Comparison of ENCODE assay signal across 6 cellular contexts in the genomic region with DNA sequence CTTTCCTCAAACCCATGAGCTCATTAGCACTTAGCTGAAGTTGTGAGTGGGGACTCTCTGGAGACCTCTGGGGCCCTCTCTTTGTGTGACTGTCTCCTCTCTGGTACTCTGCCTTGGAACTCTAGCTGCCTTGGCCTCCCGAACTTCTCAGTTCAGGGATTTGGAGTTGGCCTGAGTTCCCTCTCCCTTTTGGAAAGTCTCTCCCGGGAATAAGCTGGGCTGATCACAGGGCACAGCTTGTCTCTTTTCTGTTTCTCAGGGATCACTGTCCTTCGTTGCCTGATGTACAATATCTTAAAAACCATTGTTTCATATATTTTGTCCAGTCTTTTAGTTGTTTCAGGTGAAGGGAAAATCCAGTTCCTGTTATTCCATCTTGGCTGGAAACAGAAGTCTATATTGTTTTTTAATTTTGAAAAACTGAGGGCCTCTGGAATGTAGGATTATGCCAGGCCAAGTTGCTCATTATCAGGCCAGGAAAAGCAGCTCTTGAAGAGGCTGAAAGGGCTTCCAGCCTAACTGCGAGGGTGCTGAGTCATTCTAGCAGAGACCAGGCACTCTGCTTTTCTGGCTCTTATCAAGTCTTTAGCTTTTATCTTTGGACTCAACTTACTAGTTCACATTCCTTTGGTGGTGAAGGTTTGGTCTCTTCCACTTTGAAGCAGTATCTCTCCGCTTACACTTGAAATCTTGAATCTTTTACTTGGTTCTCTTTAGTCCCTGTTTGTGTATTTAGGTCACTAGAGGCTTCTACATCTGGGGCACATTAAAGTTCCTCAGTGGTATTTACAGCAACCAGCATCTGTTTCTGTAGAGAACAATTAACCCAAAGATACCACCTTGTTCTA. TPM values are rescaled to one million over a fixed set of nuclear protein-coding genes. Genes with fewer than 3 reads are reported as not detected.
DNase-seq lines count a peak whose midpoint lies in the region; ATAC-seq and TF ChIP-seq lines count a peak whose summit lies in the region.

No MANE protein-coding gene starts in this region.

- H3K9me3 ChIP-seq in SK-N-SH, result no peaks in the 10 kb centered on the region

- CTCF ChIA-PET in SK-N-SH (lab: Yijun Ruan, JAX), result interaction anchor here (0.6 to 2.6 kb wide), 11 partner anchors 9 to 227 kb away, joined by 3 to 28 read pairs (median 4); no protein-coding TSS in a partner anchor

- POLR2A ChIA-PET in SK-N-SH (lab: Yijun Ruan, JAX), result no interaction called here

- no peak for TF ChIP-seq CTCF in SK-N-SH (IDR thresholded peaks at IDR 0.05)

- H3K27me3 ChIP-seq in SK-N-SH (ENCODE audit: insufficient read depth), result no peaks in the 10 kb centered on the region

- DNase-seq in GM04504 (ENCODE audit: low read depth) (peak; percentile 56), SK-N-SH (no peak), left lobe of liver (ENCODE audit: low spot score) (no peak), germinal center (ENCODE audit: low spot score) (no peak)
- no peak for DNase-seq in effector CD8-positive, alpha-beta T cell (lab: John Stamatoyannopoulos, UW)

- H3K27ac ChIP-seq in SK-N-SH (ENCODE audit: low read depth in 2 of 2, low read length in 1 of 2), result peak overlapping the region; percentile 91 to 92

- no peak for TF ChIP-seq RAD21 in SK-N-SH (IDR thresholded peaks at IDR 0.05; ENCODE audit: low read length)

- H3K36me3 ChIP-seq in SK-N-SH (replicated peaks in 1 of 2; ENCODE audit: control insufficient read depth in 1 of 2, insufficient read depth in 2 of 2, low read length in 1 of 2), result no peaks in the 10 kb centered on the region

- peak overlapping the region; percentile 39; the same call in 1 of the 2 replicates for H3K9ac ChIP-seq in SK-N-SH

- WGBS in SK-N-SH (ENCODE audit: low lambda C conversion rate), result 59% methylated on average over 5 of the region's 5 CpGs

- H3K4me2 ChIP-seq in SK-N-SH, result peak overlapping the region; percentile 22

- no peaks in the 10 kb centered on the region for H3K9me2 ChIP-seq in SK-N-SH

- no peaks in the 10 kb centered on the region for H3K79me2 ChIP-seq in SK-N-SH (ENCODE audit: insufficient read depth)

- H4K20me1 ChIP-seq in SK-N-SH (ENCODE audit: insufficient read depth), result no peaks in the 10 kb centered on the region

- peak; percentile 9 to 66; a peak in 1 of 4 replicates for TF ChIP-seq EP300 in SK-N-SH (IDR thresholded peaks at IDR 0.05; ENCODE audit: borderline replicate concordance in 1 of 2, low read depth in 1 of 2, low read length in 1 of 2)

- ATAC-seq in left lobe of liver (peak; percentile 79), HG03469 (IDR thresholded peaks at IDR 0.05; ENCODE audit: unreplicated experiment) (no peak)

- H3F3A ChIP-seq in SK-N-SH (replicated peaks; ENCODE audit: insufficient read depth), result peaks cover 20% of the 10 kb centered on the region

- H3K4me1 ChIP-seq in SK-N-SH (ENCODE audit: control insufficient read depth in 1 of 2, insufficient read depth in 2 of 2, low read depth in 1 of 2, low read length in 1 of 2), result peaks cover 7 to 20% of the 10 kb centered on the region in 2 experiments

- H3K4me3 ChIP-seq in SK-N-SH (ENCODE audit: low read depth in 2 of 2, low read length in 1 of 2), result no peak overlapping the region

- H2AFZ ChIP-seq in SK-N-SH (ENCODE audit: low read depth), result peak overlapping the region; percentile 65; the same call in 1 of the 2 replicates

TF ChIP-seq in SK-N-SH, 30 proteins besides CTCF, POLR2A, EP300 and RAD21 (continues in another document):
- no peak for TF ChIP-seq CHD2 (IDR thresholded peaks at IDR 0.05; ENCODE audit: low read length, partially characterized antibody)
- TF ChIP-seq NRF1 (IDR thresholded peaks at IDR 0.05; ENCODE audit: low read depth, low read length), result no peak
- peak; percentile 34; the same call in 1 of the 2 replicates for TF ChIP-seq TAF1 (IDR thresholded peaks at IDR 0.05; ENCODE audit: borderline replicate concordance, low read depth, low read length)
- 0 out of 2 replicates have a peak, but pooled peaks have one; percentile 47 for TF ChIP-seq TEAD4 (IDR thresholded peaks at IDR 0.05; ENCODE audit: borderline replicate concordance, insufficient read depth)
- no peak for TF ChIP-seq RCOR1 (IDR thresholded peaks at IDR 0.05; ENCODE audit: low read length)
- TF ChIP-seq, protein P1, sequence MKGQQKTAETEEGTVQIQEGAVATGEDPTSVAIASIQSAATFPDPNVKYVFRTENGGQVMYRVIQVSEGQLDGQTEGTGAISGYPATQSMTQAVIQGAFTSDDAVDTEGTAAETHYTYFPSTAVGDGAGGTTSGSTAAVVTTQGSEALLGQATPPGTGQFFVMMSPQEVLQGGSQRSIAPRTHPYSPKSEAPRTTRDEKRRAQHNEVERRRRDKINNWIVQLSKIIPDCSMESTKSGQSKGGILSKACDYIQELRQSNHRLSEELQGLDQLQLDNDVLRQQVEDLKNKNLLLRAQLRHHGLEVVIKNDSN (IDR thresholded peaks at IDR 0.05; ENCODE audit: borderline replicate concordance, low read depth), result no peak
- TF ChIP-seq, protein P2, sequence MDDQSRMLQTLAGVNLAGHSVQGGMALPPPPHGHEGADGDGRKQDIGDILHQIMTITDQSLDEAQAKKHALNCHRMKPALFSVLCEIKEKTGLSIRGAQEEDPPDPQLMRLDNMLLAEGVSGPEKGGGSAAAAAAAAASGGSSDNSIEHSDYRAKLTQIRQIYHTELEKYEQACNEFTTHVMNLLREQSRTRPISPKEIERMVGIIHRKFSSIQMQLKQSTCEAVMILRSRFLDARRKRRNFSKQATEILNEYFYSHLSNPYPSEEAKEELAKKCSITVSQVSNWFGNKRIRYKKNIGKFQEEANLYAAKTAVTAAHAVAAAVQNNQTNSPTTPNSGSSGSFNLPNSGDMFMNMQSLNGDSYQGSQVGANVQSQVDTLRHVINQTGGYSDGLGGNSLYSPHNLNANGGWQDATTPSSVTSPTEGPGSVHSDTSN (IDR thresholded peaks at IDR 0.05), result peak; percentile 49
- TF ChIP-seq, protein P3, sequence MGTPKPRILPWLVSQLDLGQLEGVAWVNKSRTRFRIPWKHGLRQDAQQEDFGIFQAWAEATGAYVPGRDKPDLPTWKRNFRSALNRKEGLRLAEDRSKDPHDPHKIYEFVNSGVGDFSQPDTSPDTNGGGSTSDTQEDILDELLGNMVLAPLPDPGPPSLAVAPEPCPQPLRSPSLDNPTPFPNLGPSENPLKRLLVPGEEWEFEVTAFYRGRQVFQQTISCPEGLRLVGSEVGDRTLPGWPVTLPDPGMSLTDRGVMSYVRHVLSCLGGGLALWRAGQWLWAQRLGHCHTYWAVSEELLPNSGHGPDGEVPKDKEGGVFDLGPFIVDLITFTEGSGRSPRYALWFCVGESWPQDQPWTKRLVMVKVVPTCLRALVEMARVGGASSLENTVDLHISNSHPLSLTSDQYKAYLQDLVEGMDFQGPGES (IDR thresholded peaks at IDR 0.05; ENCODE audit: low read depth, low read length), result no peak
- no peak for TF ChIP-seq EZH2phosphoT487 (IDR thresholded peaks at IDR 0.05; ENCODE audit: borderline replicate concordance, low read depth)
- TF ChIP-seq, protein P4, sequence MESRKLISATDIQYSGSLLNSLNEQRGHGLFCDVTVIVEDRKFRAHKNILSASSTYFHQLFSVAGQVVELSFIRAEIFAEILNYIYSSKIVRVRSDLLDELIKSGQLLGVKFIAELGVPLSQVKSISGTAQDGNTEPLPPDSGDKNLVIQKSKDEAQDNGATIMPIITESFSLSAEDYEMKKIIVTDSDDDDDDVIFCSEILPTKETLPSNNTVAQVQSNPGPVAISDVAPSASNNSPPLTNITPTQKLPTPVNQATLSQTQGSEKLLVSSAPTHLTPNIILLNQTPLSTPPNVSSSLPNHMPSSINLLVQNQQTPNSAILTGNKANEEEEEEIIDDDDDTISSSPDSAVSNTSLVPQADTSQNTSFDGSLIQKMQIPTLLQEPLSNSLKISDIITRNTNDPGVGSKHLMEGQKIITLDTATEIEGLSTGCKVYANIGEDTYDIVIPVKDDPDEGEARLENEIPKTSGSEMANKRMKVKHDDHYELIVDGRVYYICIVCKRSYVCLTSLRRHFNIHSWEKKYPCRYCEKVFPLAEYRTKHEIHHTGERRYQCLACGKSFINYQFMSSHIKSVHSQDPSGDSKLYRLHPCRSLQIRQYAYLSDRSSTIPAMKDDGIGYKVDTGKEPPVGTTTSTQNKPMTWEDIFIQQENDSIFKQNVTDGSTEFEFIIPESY (IDR thresholded peaks at IDR 0.05; ENCODE audit: borderline replicate concordance, low read depth), result no peak
- TF ChIP-seq POLR2AphosphoS5 (IDR thresholded peaks at IDR 0.05; ENCODE audit: low read depth, low read length), result peak; percentile 43; the same call in 1 of the 2 replicates
- TF ChIP-seq FOXM1 (IDR thresholded peaks at IDR 0.05; ENCODE audit: low read depth), result 0 out of 2 replicates have a peak, but pooled peaks have one; percentile 49
- no peak for TF ChIP-seq MXI1 (IDR thresholded peaks at IDR 0.05; ENCODE audit: low read depth, low read length)
- no peak for TF ChIP-seq YY1 (IDR thresholded peaks at IDR 0.05; ENCODE audit: low read depth)
- TF ChIP-seq RFX5 (IDR thresholded peaks at IDR 0.05; ENCODE audit: low read length), result no peak
- TF ChIP-seq TCF12 (IDR thresholded peaks at IDR 0.05), result peak; percentile 86
- TF ChIP-seq FOXJ3 (CRISPR knock-in tag; IDR thresholded peaks at IDR 0.05), result no peak
- TF ChIP-seq, protein P5, sequence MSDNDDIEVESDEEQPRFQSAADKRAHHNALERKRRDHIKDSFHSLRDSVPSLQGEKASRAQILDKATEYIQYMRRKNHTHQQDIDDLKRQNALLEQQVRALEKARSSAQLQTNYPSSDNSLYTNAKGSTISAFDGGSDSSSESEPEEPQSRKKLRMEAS (IDR thresholded peaks at IDR 0.05; ENCODE audit: low read depth), result peak; percentile 41; the same call in 1 of the 2 replicates

RNA-seq across cellular contexts. Expression of gene RGS3, which starts 8.4 kb away (rescaled TPM):
- 50.6 and 60.7 TPM in 2 replicates for polyA plus RNA-seq in SK-N-SH (2012; rRNA removed)
- 30.9 and 42.1 TPM in 2 replicates for polyA plus RNA-seq in SK-N-SH (2012; cell fraction: cytosol; rRNA removed)
- 66.8 and 95.4 TPM in 2 replicates for polyA plus RNA-seq in SK-N-SH (2012; cell fraction: nucleus; rRNA removed)
- 19.5 TPM for total RNA-seq in left lobe of liver

RNA-seq across cellular contexts. Expression of gene C9orf43, which starts 44.6 kb away (rescaled TPM):
- polyA plus RNA-seq in SK-N-SH (2012; rRNA removed), result 0.47 and 0.58 TPM in 2 replicates
- 0.67 and 0.98 TPM in 2 replicates for polyA plus RNA-seq in SK-N-SH (2012; cell fraction: cytosol; rRNA removed)
- polyA plus RNA-seq in SK-N-SH (2012; cell fraction: nucleus; rRNA removed), result 0.92 and 1.2 TPM in 2 replicates
- total RNA-seq in left lobe of liver, result 0.96 TPM

RNA-seq across cellular contexts. Expression of gene POLE3, which starts 44.7 kb away (rescaled TPM):
- polyA plus RNA-seq in SK-N-SH (2012; rRNA removed), result 40.1 and 48.3 TPM in 2 replicates
- polyA plus RNA-seq in SK-N-SH (2012; cell fraction: cytosol; rRNA removed), result 46.8 and 48.8 TPM in 2 replicates
- 53.7 and 57.8 TPM in 2 replicates for polyA plus RNA-seq in SK-N-SH (2012; cell fraction: nucleus; rRNA removed)
- total RNA-seq in left lobe of liver, result 14.3 TPM

RNA-seq across cellular contexts. Expression of gene ALAD, which starts 54.1 kb away (rescaled TPM):
- 10.7 and 11.8 TPM in 2 replicates for polyA plus RNA-seq in SK-N-SH (2012; rRNA removed)
- polyA plus RNA-seq in SK-N-SH (2012; cell fraction: cytosol; rRNA removed), result 9.5 and 9.6 TPM in 2 replicates
- polyA plus RNA-seq in SK-N-SH (2012; cell fraction: nucleus; rRNA removed), result 26.6 and 35.1 TPM in 2 replicates
- total RNA-seq in left lobe of liver, result 152 TPM
